Comparison of ENCODE assay signal across 10 cellular contexts in the genomic region with DNA sequence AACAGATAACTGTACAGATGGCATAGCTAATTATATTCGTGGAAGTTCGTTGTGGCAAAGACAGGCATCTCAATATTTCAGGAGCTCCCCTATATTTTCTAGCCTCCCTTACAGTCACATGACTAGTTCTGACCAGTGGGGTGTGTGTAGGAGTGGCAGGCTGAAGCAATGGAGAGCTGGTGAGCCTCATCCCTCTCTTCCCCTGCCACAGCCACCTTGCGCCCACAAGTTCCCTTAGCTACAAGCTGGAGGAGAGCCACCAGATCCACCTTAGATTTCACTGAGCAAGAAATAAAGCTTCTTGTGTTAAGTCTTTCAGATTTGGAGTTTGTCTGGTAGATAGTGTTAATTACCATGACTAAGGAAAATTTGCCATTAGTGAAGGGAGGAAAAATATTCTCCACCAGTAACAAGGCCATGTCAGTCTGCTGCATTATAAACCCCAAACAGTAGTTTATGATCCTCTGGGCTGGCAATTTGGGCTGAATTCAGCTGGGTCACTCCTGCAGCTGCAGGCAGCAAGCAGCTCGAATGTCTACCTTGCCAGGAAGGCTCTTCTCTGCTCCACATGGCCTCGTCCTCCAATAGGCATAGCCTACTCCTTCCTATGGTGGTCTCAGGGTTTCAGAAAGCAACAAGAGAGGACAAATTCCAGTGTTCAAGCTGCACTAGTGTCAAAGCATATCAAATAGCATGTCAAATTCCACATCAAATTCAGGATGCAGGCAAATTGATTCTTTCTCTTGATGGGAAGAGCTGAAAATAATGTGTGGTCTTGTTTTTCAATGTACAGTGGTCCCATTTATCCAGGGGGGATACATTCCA. TPM values are rescaled to one million over a fixed set of nuclear protein-coding genes. Genes with fewer than 3 reads are reported as not detected.
A peak's percentile ranks its signal among the peaks of the same experiment; 100 is the strongest.
DNase-seq lines count a peak whose midpoint lies in the region; ATAC-seq and TF ChIP-seq lines count a peak whose summit lies in the region.
"Had no signal": no experiment of that assay in that cellular context is flagged by ENCODE, and none has a peak within 500 bp of the region (broad histone marks: within the 10 kb centered on the region; RNA-seq: fewer than 3 reads in every experiment).

No MANE protein-coding gene starts in this region.

- peaks cover 2 to 4% of the 10 kb centered on the region in 2 donors for H3K9me3 Mint-ChIP-seq in activated T-cell treated with anti-CD3 and anti-CD28 coated beads, Interleukin-2, amount 50 U/mL, for 72 hours
- no peaks in the 10 kb centered on the region for H3K9me3 Mint-ChIP-seq in activated T-cell treated with anti-CD3 and anti-CD28 coated beads, Interleukin-2, amount 50 U/mL, for 24 hours

- H3K4me3 Mint-ChIP-seq in activated T-cell treated with anti-CD3 and anti-CD28 coated beads, Interleukin-2, amount 50 U/mL, for 72 hours = no peak overlapping the region
- H3K4me3 Mint-ChIP-seq in activated T-cell treated with anti-CD3 and anti-CD28 coated beads, Interleukin-2, amount 50 U/mL, for 24 hours = no peak overlapping the region

- H3K36me3 Mint-ChIP-seq in activated T-cell treated with anti-CD3 and anti-CD28 coated beads, Interleukin-2, amount 50 U/mL, for 72 hours (ENCODE audit: insufficient read depth in 2 of 2) = peaks cover 9 to 23% of the 10 kb centered on the region in 2 donors
- peaks cover 29% of the 10 kb centered on the region for H3K36me3 Mint-ChIP-seq in activated T-cell treated with anti-CD3 and anti-CD28 coated beads, Interleukin-2, amount 50 U/mL, for 24 hours (ENCODE audit: low read depth)

- peak overlapping the region; percentile 20 for H3K27ac Mint-ChIP-seq in activated T-cell treated with anti-CD3 and anti-CD28 coated beads, Interleukin-2, amount 50 U/mL, for 72 hours
- no peak overlapping the region for H3K27ac Mint-ChIP-seq in activated T-cell treated with anti-CD3 and anti-CD28 coated beads, Interleukin-2, amount 50 U/mL, for 24 hours

- H3K36me3 ChIP-seq in thymus (ENCODE audit: control insufficient read depth, insufficient read depth) (peaks cover 19% of the 10 kb centered on the region), uterus (no peaks in the 10 kb centered on the region)

- no peaks in the 10 kb centered on the region for H3K27me3 ChIP-seq in thymus (ENCODE audit: control insufficient read depth, insufficient read depth)
- H3K27me3 ChIP-seq in uterus = no peaks in the 10 kb centered on the region

- intact Hi-C loops in uterus (cut with DNase I; ENCODE audit: low total_unique reads) = no loop called here

- no peak for TF ChIP-seq POLR2A in uterus (IDR thresholded peaks at IDR 0.05)

- TF ChIP-seq CTCF in epithelial cell of esophagus (IDR thresholded peaks at IDR 0.05; ENCODE audit: insufficient read depth, low read depth, low read length, missing control alignments) (no peak), uterus (IDR thresholded peaks at IDR 0.05) (no peak), GM13977 (IDR thresholded peaks at IDR 0.05; ENCODE audit: extremely low read depth, insufficient read depth, missing control alignments) (no peak)

- no peak for DNase-seq in activated T-cell treated with anti-CD3 and anti-CD28 coated beads, Interleukin-2, amount 50 U/mL, for 72 hours
- no peak for DNase-seq in activated T-cell treated with anti-CD3 and anti-CD28 coated beads, Interleukin-2, amount 50 U/mL, for 24 hours
- DNase-seq in OCI-M1 (lab: John Stamatoyannopoulos, UW) (peak; percentile 80), epithelial cell of esophagus (ENCODE audit: low read depth) (peak; percentile 37), uterus (no peak), GM13977 (ENCODE audit: low spot score) (no peak)
- DNase-seq: activated CD4-positive, alpha-beta T cell treated with anti-CD3 and anti-CD28 coated beads, Interleukin-2, amount 50 U/mL, for 1 hour had no signal

- H3K27ac ChIP-seq in thymus (ENCODE audit: low read depth) (peak overlapping the region; percentile 33), uterus (no peak overlapping the region)

- H3K9me3 ChIP-seq in thymus (ENCODE audit: control insufficient read depth) (no peaks in the 10 kb centered on the region), uterus (no peaks in the 10 kb centered on the region)
- H3K9me3 ChIP-seq: mucosa of descending colon had no signal

- peak in 1 of 2 donors; percentile 16 for ATAC-seq in activated T-cell treated with anti-CD3 and anti-CD28 coated beads, Interleukin-2, amount 50 U/mL, for 72 hours (replicated peaks in 1 of 2)
- ATAC-seq in HG02623 (IDR thresholded peaks at IDR 0.05; ENCODE audit: unreplicated experiment) = no peak

- no peak overlapping the region for H3K4me3 ChIP-seq in epithelial cell of esophagus (ENCODE audit: low read length)
- H3K4me3 ChIP-seq in thymus (ENCODE audit: low read length) = no peak overlapping the region
- no peak overlapping the region for H3K4me3 ChIP-seq in uterus
- H3K4me3 ChIP-seq: mucosa of descending colon had no signal

- WGBS in thymus = 39% methylated on average over 5 of the region's 5 CpGs

- in situ Hi-C loops in GM13977 (cut with MboI; ENCODE audit: low pct_unique_long_range_greater_than_20kb, low sequenced_read_pairs, unreplicated experiment) = no loop called here

- peaks cover 38% of the 10 kb centered on the region for H3K4me1 Mint-ChIP-seq in activated T-cell treated with anti-CD3 and anti-CD28 coated beads, Interleukin-2, amount 50 U/mL, for 72 hours (ENCODE audit: low read depth)
- peaks cover 12% of the 10 kb centered on the region for H3K4me1 Mint-ChIP-seq in activated T-cell treated with anti-CD3 and anti-CD28 coated beads, Interleukin-2, amount 50 U/mL, for 24 hours (ENCODE audit: low read depth)

- H3K4me1 ChIP-seq in thymus (ENCODE audit: control insufficient read depth, insufficient read depth, low read length) (peaks cover 27% of the 10 kb centered on the region), uterus (no peaks in the 10 kb centered on the region)

- no peaks in the 10 kb centered on the region for H3K27me3 Mint-ChIP-seq in activated T-cell treated with anti-CD3 and anti-CD28 coated beads, Interleukin-2, amount 50 U/mL, for 72 hours (ENCODE audit: low read depth)
- no peaks in the 10 kb centered on the region for H3K27me3 Mint-ChIP-seq in activated T-cell treated with anti-CD3 and anti-CD28 coated beads, Interleukin-2, amount 50 U/mL, for 24 hours

RNA-seq across cellular contexts. Expression of a gene that starts 7.4 kb away (rescaled TPM):
- 100 to 1,000 TPM; 176 to 198 TPM for total RNA-seq in activated T-cell treated with anti-CD3 and anti-CD28 coated beads, Interleukin-2, amount 50 U/mL, for 72 hours
- 140 TPM for polyA plus RNA-seq in thymus
- total RNA-seq in uterus = 10 to 100 TPM; 57.9 to 86.3 (median 64.6) TPM

RNA-seq across cellular contexts. Expression of a gene that starts 20.1 kb away (rescaled TPM):
- 100 to 1,000 TPM; 165 to 281 TPM for total RNA-seq in activated T-cell treated with anti-CD3 and anti-CD28 coated beads, Interleukin-2, amount 50 U/mL, for 72 hours
- 10.1 TPM for polyA plus RNA-seq in thymus
- total RNA-seq in uterus = 1 to 10 TPM; 1.8 to 8.4 (median 3.9) TPM

RNA-seq across cellular contexts. Expression of a gene that starts 53.8 kb away (rescaled TPM):
- total RNA-seq in activated T-cell treated with anti-CD3 and anti-CD28 coated beads, Interleukin-2, amount 50 U/mL, for 72 hours = 10 to 100 TPM; 12.9 to 14.7 TPM
- polyA plus RNA-seq in thymus = 16.7 TPM
- total RNA-seq in uterus = 10 to 100 TPM; 10.2 to 65.6 (median 28.7) TPM

Comparison
In these comparisons a context has a peak if more than half of its experiments do, and no peak if none do; other contexts are left out.
1. DNase-seq: peak in OCI-M1 (single experiment) and epithelial cell of esophagus (single experiment); none in activated T-cell treated with anti-CD3 and anti-CD28 coated beads, Interleukin-2, amount 50 U/mL, for 72 hours (0 of 2), activated T-cell treated with anti-CD3 and anti-CD28 coated beads, Interleukin-2, amount 50 U/mL, for 24 hours (single experiment), uterus (0 of 2) and GM13977 (single experiment).
2. RNA of a gene that starts 20.1 kb away (total RNA-seq): 165 to 281 TPM in activated T-cell treated with anti-CD3 and anti-CD28 coated beads, Interleukin-2, amount 50 U/mL, for 72 hours; 1.8 to 8.4 TPM in uterus; every median in the first group is over 10 times any median in the second.